Comparison of ENCODE assay signal across 7 cellular contexts in genomic region chr20:47206552-47206951, GRCh38.
DNase-seq lines count a peak whose midpoint lies in the region; ATAC-seq, FAIRE-seq and TF ChIP-seq lines count a peak whose summit lies in the region.
"Not testable (repeated sequence)": the region's sequence is repeated elsewhere in the genome, so short reads cannot be mapped to it uniquely, and the experiment has no call there.

No MANE protein-coding gene starts in this region.

- in situ Hi-C loops in K562 (cut with MboI), result loop anchor here (10.0 kb wide), 1 partner anchor 418 kb away; no protein-coding TSS in a partner anchor

- H3K79me2 ChIP-seq in K562 (ENCODE audit: control insufficient read depth, insufficient read depth, low read length), result not testable (repeated sequence)

- not testable (repeated sequence) for H3K36me3 Mint-ChIP-seq in Caco-2 (ENCODE audit: insufficient read depth, unreplicated experiment)
- peaks cover 14% of the 10 kb centered on the region for H3K36me3 Mint-ChIP-seq in nephron progenitor cell (ENCODE audit: low read depth)
- peaks cover 20 to 21% of the 10 kb centered on the region in 2 donors for H3K36me3 Mint-ChIP-seq in stimulated activated naive B cell treated with anti-CD40 and anti-IgM and Interleukin-4, amounts not matched to agents 10 μg/mL and 1 μg/mL and 100 μg/mL, for 72 hours

- not testable (repeated sequence) for TF ChIP-seq CTCF in Caco-2 (IDR thresholded peaks at IDR 0.05; ENCODE audit: insufficient read depth in 1 of 2, low read depth in 1 of 2, low read length in 1 of 2, severe bottlenecking in 1 of 2, unreplicated experiment in 1 of 2); RWPE1 (conservative IDR thresholded peaks at IDR 0.05; ENCODE audit: low read depth); K562 (IDR thresholded peaks at IDR 0.05 in 2 of 3, conservative IDR thresholded peaks at IDR 0.05 in 1 of 3; ENCODE audit: insufficient read depth in 2 of 3, low read depth in 1 of 3, low read length in 3 of 3); left ventricle myocardium inferior (IDR thresholded peaks at IDR 0.05; ENCODE audit: borderline replicate concordance); nephron progenitor cell (IDR thresholded peaks at IDR 0.05)

- 83% methylated on average over 10 of the region's 10 CpGs for WGBS in HUES64
- WGBS in K562 (ENCODE audit: insufficient coverage, low coverage, missing lambda C conversion rate), result 77% methylated on average over 10 of the region's 10 CpGs

- not testable (repeated sequence) for H3K9me1 ChIP-seq in K562 (ENCODE audit: control insufficient read depth, insufficient read depth, low read length)

- intact Hi-C loops in Caco-2 (cut with micrococcal nuclease; ENCODE audit: unreplicated experiment); K562 (cut with micrococcal nuclease): not testable (repeated sequence)
- intact Hi-C loops in left ventricle myocardium inferior (cut with micrococcal nuclease), result loop anchor here (10.0 kb wide), 1 partner anchor 178 kb away; no protein-coding TSS in a partner anchor

- not testable (repeated sequence) for FAIRE-seq in K562 (lab: Jason Lieb, UNC)

- H3K9me3 Mint-ChIP-seq in Caco-2 (ENCODE audit: unreplicated experiment); nephron progenitor cell; stimulated activated naive B cell treated with anti-CD40 and anti-IgM and Interleukin-4, amounts not matched to agents 10 μg/mL and 1 μg/mL and 100 μg/mL, for 72 hours: not testable (repeated sequence)

- not testable (repeated sequence) for H3K27me3 Mint-ChIP-seq in Caco-2 (ENCODE audit: insufficient read depth, unreplicated experiment); nephron progenitor cell (ENCODE audit: low read depth, poor library complexity); stimulated activated naive B cell treated with anti-CD40 and anti-IgM and Interleukin-4, amounts not matched to agents 10 μg/mL and 1 μg/mL and 100 μg/mL, for 72 hours

- ATAC-seq in K562; stimulated activated naive B cell treated with anti-CD40 and anti-IgM and Interleukin-4, amounts not matched to agents 10 μg/mL and 1 μg/mL and 100 μg/mL, for 72 hours (replicated peaks): not testable (repeated sequence)

- H3K27ac ChIP-seq in HUES64 (ENCODE audit: low read depth, low read length), result peak overlapping the region; percentile 34; the same call in 1 of the 2 replicates
- peak overlapping the region; percentile 51 for H3K27ac ChIP-seq in RWPE1
- peak overlapping the region; percentile 10; the same call in 1 of the 3 replicates for H3K27ac ChIP-seq in K562 (ENCODE audit: extremely low read depth, low read depth, low read length)
- H3K27ac ChIP-seq in left ventricle myocardium inferior (replicated peaks), result peak overlapping the region; percentile 38

- not testable (repeated sequence) for BruUV-seq in Caco-2 (replicated peaks; lab: Mats Ljungman, UMichigan); K562 (replicated peaks; lab: Mats Ljungman, UMichigan)

- H3K4me3 Mint-ChIP-seq in Caco-2 (ENCODE audit: unreplicated experiment); nephron progenitor cell; stimulated activated naive B cell treated with anti-CD40 and anti-IgM and Interleukin-4, amounts not matched to agents 10 μg/mL and 1 μg/mL and 100 μg/mL, for 72 hours: not testable (repeated sequence)

- H3K4me1 Mint-ChIP-seq in Caco-2 (ENCODE audit: low read depth, unreplicated experiment) (peaks cover 38% of the 10 kb centered on the region), nephron progenitor cell (peaks cover 24% of the 10 kb centered on the region)
- H3K4me1 Mint-ChIP-seq in stimulated activated naive B cell treated with anti-CD40 and anti-IgM and Interleukin-4, amounts not matched to agents 10 μg/mL and 1 μg/mL and 100 μg/mL, for 72 hours, result peaks cover 13 to 20% of the 10 kb centered on the region in 2 donors

- H3K36me3 ChIP-seq in Caco-2 (ENCODE audit: control insufficient read depth, insufficient read depth, low read length), result not testable (repeated sequence)
- H3K36me3 ChIP-seq in HUES64 (ENCODE audit: insufficient read depth, low read length) (peaks cover 33% of the 10 kb centered on the region), K562 (ENCODE audit: control insufficient read depth, insufficient read depth, low read length) (peaks cover 34% of the 10 kb centered on the region), left ventricle myocardium inferior (peaks cover 32% of the 10 kb centered on the region)

- H4K20me1 ChIP-seq in K562 (replicated peaks; ENCODE audit: control insufficient read depth, insufficient read depth, low read length), result 0 out of 2 replicates have a peak, but pooled peaks cover 10% of the 10 kb centered on the region

- not testable (repeated sequence) for H2AFZ ChIP-seq in K562 (ENCODE audit: low read depth, low read length)

- TF ChIP-seq POLR2A in K562 (conservative IDR thresholded peaks at IDR 0.05), result not testable (repeated sequence)

- H3K4me3 ChIP-seq in Caco-2 (ENCODE audit: low read depth, low read length); HUES64 (ENCODE audit: low read length); K562; left ventricle myocardium inferior: not testable (repeated sequence)

- H3K4me1 ChIP-seq in Caco-2, result peaks cover 13% of the 10 kb centered on the region
- H3K4me1 ChIP-seq in HUES64 (ENCODE audit: insufficient read depth, low read length), result not testable (repeated sequence)
- H3K4me1 ChIP-seq in K562 (replicated peaks in 1 of 2; ENCODE audit: control insufficient read depth in 2 of 2, insufficient read depth in 2 of 2, low read length in 2 of 2), result peaks cover 12 to 16% of the 10 kb centered on the region in 2 experiments; a peak in 3 of 5 replicates
- peaks cover 17% of the 10 kb centered on the region for H3K4me1 ChIP-seq in left ventricle myocardium inferior

- H3K27ac Mint-ChIP-seq in Caco-2 (ENCODE audit: unreplicated experiment), result peak overlapping the region; percentile 10
- H3K27ac Mint-ChIP-seq in nephron progenitor cell, result peak overlapping the region; percentile 91
- peak overlapping the region; percentile 25 for H3K27ac Mint-ChIP-seq in stimulated activated naive B cell treated with anti-CD40 and anti-IgM and Interleukin-4, amounts not matched to agents 10 μg/mL and 1 μg/mL and 100 μg/mL, for 72 hours

- H3K9me3 ChIP-seq in Caco-2; HUES64 (ENCODE audit: insufficient read depth, low read depth, low read length); K562 (replicated peaks; ENCODE audit: control insufficient read depth, insufficient read depth, low read depth, low read length); left ventricle myocardium inferior (replicated peaks): not testable (repeated sequence)

- CTCF ChIA-PET in Caco-2 (lab: Charles Lee) (interaction anchor here (1.0 to 3.3 kb wide), 4 partner anchors 10 to 258 kb away, joined by 4 to 46 read pairs (median 8); no protein-coding TSS in a partner anchor), RWPE1 (lab: Yijun Ruan, JAX) (interaction anchor here (0.7 to 4.7 kb wide), 3 partner anchors 25 to 177 kb away, joined by 3 to 50 read pairs (median 4); no protein-coding TSS in a partner anchor), K562 (lab: Yijun Ruan, JAX; ENCODE audit: low intra/inter-chr PET ratio) (interaction anchor here (0.8 kb wide), 1 partner anchor 177 kb away, joined by 3 read pairs; no protein-coding TSS in a partner anchor)

- TF ChIP-seq EP300 in K562 (IDR thresholded peaks at IDR 0.05; ENCODE audit: low read length), result not testable (repeated sequence)

- TF ChIP-seq RAD21 in K562 (CRISPR knock-in tag; conservative IDR thresholded peaks at IDR 0.05 in 1 of 2, IDR thresholded peaks at IDR 0.05 in 1 of 2), result not testable (repeated sequence)

- POLR2A ChIA-PET in Caco-2 (lab: Charles Lee); RWPE1 (lab: Yijun Ruan, JAX; ENCODE audit: low non-redundant PET): not testable (repeated sequence)
- POLR2A ChIA-PET in K562 (lab: Yijun Ruan, JAX), result interaction anchor here (0.6 to 2.8 kb wide), 5 partner anchors 10 to 650 kb away, joined by 3 to 12 read pairs (median 5); no protein-coding TSS in a partner anchor

- H3K9ac ChIP-seq in HUES64 (ENCODE audit: low read depth, low read length); K562 (ENCODE audit: insufficient read depth in 1 of 2, low read depth in 2 of 2, low read length in 2 of 2): not testable (repeated sequence)

- H3K27me3 ChIP-seq in Caco-2 (replicated peaks; ENCODE audit: control insufficient read depth, insufficient read depth, low read length); HUES64 (ENCODE audit: insufficient read depth, low read length); K562 (ENCODE audit: control insufficient read depth in 2 of 2, insufficient read depth in 2 of 2, low read length in 2 of 2); left ventricle myocardium inferior (ENCODE audit: low read depth): not testable (repeated sequence)

- H3K4me2 ChIP-seq in K562 (ENCODE audit: insufficient read depth, low read length), result not testable (repeated sequence)

- DNase-seq in Caco-2; RWPE1 (ENCODE audit: low spot score); K562 (ENCODE audit: extremely low read depth in 1 of 4, low spot score in 3 of 4); left ventricle myocardium inferior; nephron progenitor cell; stimulated activated naive B cell treated with anti-CD40 and anti-IgM and Interleukin-4, amounts not matched to agents 10 μg/mL and 1 μg/mL and 100 μg/mL, for 72 hours: not testable (repeated sequence)

TF ChIP-seq in K562, 482 proteins besides CTCF, POLR2A, EP300 and RAD21 (continues in another document):
- TF ChIP-seq CEBPB (tag; IDR thresholded peaks at IDR 0.05), result peak; percentile 45; the same call in 1 of the 2 replicates

Comparison
In these comparisons a context has a peak if more than half of its experiments do, and no peak if none do; other contexts are left out.
1. H3K27ac Mint-ChIP-seq: peak in every context shown above with its lines; median percentile 91 in nephron progenitor cell; 25 in stimulated activated naive B cell treated with anti-CD40 and anti-IgM and Interleukin-4, amounts not matched to agents 10 μg/mL and 1 μg/mL and 100 μg/mL, for 72 hours; 10 in Caco-2.